In the genomic region with DNA sequence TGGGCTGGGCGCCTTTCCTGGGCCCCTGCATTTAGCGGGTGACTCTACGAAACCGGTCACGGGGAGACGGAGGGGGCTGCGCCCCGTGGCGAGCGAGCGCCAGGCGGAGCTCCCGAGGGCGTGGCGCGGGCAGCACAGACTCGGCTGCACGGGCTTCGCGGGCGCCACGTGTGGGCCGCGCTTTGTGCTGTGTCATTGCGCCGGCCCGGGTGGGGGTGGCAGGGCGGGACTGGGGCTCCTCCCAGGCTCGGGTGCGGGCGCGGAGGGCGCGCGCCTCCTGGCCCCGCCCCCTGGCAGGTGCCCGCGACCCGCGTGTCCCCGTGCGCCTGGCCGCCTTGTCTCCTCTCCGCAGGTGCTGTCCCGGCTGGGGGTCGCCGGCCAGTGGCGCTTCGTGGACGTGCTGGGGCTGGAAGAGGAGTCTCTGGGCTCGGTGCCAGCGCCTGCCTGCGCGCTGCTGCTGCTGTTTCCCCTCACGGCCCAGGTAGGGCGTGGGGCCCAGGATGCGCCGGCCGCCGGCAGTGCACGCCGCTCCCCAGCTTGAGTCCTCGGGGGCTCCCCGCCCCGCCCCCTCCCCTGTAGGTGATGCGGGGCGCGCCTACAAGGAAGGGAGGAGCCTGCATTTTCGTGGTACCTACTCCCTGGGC, we compare ENCODE assay signal across 8 cellular contexts. TPM values are rescaled to one million over a fixed set of nuclear protein-coding genes. Genes with fewer than 3 reads are reported as not detected.
DNase-seq lines count a peak whose midpoint lies in the region; ATAC-seq and TF ChIP-seq lines count a peak whose summit lies in the region.

No MANE protein-coding gene starts in this region.

- H3K4me1 ChIP-seq in transverse colon = peaks cover 6 to 16% (median 15%) of the 10 kb centered on the region in 4 donors

- H3K4me3 ChIP-seq in fibroblast of mammary gland (ENCODE audit: control insufficient read depth, low read depth, low read length) = peak overlapping the region; percentile 62
- H3K4me3 ChIP-seq in transverse colon = peak overlapping the region; percentile 2 to 52 (median 34)

- peaks cover 7% of the 10 kb centered on the region for H3K36me3 Mint-ChIP-seq in natural killer cell treated with Interleukin-12 subunit alpha and Interleukin-12 subunit beta and Interleukin-15 and Interleukin-18, amount 100 ng/mL, for 72 hours

- intact Hi-C loops in transverse colon (cut with DNase I; ENCODE audit: low total_unique reads) = no loop called here

- peaks cover 82% of the 10 kb centered on the region for H3K27me3 ChIP-seq in transverse colon

- no peak overlapping the region for H3K27ac ChIP-seq in transverse colon

- peaks cover 29 to 41% of the 10 kb centered on the region in 2 donors for H3K27me3 Mint-ChIP-seq in natural killer cell treated with Interleukin-12 subunit alpha and Interleukin-12 subunit beta and Interleukin-15 and Interleukin-18, amount 100 ng/mL, for 72 hours

- ATAC-seq in GM21576 (IDR thresholded peaks at IDR 0.05; ENCODE audit: unreplicated experiment) (peak; percentile 66), HG03571 (IDR thresholded peaks at IDR 0.05; ENCODE audit: unreplicated experiment) (no peak)
- ATAC-seq in natural killer cell treated with Interleukin-12 subunit alpha and Interleukin-12 subunit beta and Interleukin-15 and Interleukin-18, amount 100 ng/mL, for 72 hours = peak; percentile 67 to 68

- H3K4me1 Mint-ChIP-seq in natural killer cell treated with Interleukin-12 subunit alpha and Interleukin-12 subunit beta and Interleukin-15 and Interleukin-18, amount 100 ng/mL, for 72 hours (ENCODE audit: low read depth in 2 of 2) = peaks cover 0 to 5% of the 10 kb centered on the region in 2 donors

- 1% methylated on average over 40 of the region's 69 CpGs; no CpG with 5 or more reads in 1 of the 2 donors for WGBS in transverse colon (ENCODE audit: low coverage in 1 of 2), 2 donors

- no peak for TF ChIP-seq EP300 in transverse colon (IDR thresholded peaks at IDR 0.05; ENCODE audit: low read depth)

- TF ChIP-seq CTCF in fibroblast of mammary gland (conservative IDR thresholded peaks at IDR 0.05; ENCODE audit: control insufficient read depth, insufficient read depth, low read depth, low read length) = no peak
- TF ChIP-seq CTCF in transverse colon (IDR thresholded peaks at IDR 0.05) = no peak

- DNase-seq in EH (ENCODE audit: low read depth) (peak; percentile 77), NCI-H1105 (lab: John Stamatoyannopoulos, UW) (peak; percentile 88), fibroblast of mammary gland (ENCODE audit: low read depth) (peak; percentile 36), transverse colon (peak; percentile 64)
- peak; percentile 65 for DNase-seq in activated CD8-positive, alpha-beta memory T cell treated with anti-CD3 and anti-CD28 coated beads, Interleukin-2, amount 50 U/mL, for 48 hours
- no peak for DNase-seq in natural killer cell treated with Interleukin-12 subunit alpha and Interleukin-12 subunit beta and Interleukin-15 and Interleukin-18, amount 100 ng/mL, for 72 hours (ENCODE audit: low spot score)

- in situ Hi-C loops in transverse colon (cut with MboI; ENCODE audit: low pct_ligation_motif_present in 1 of 4, low pct_unique_long_range_greater_than_20kb in 1 of 4, low sequenced_read_pairs in 3 of 4) = no loop called here

- peak overlapping the region; percentile 45 for H3K4me3 Mint-ChIP-seq in natural killer cell treated with Interleukin-12 subunit alpha and Interleukin-12 subunit beta and Interleukin-15 and Interleukin-18, amount 100 ng/mL, for 72 hours

- TF ChIP-seq POLR2A in transverse colon (IDR thresholded peaks at IDR 0.05) = no peak

- no peak overlapping the region for H3K27ac Mint-ChIP-seq in natural killer cell treated with Interleukin-12 subunit alpha and Interleukin-12 subunit beta and Interleukin-15 and Interleukin-18, amount 100 ng/mL, for 72 hours

- H3K9me3 ChIP-seq in transverse colon = no peaks in the 10 kb centered on the region

- no peaks in the 10 kb centered on the region for H3K9me3 Mint-ChIP-seq in natural killer cell treated with Interleukin-12 subunit alpha and Interleukin-12 subunit beta and Interleukin-15 and Interleukin-18, amount 100 ng/mL, for 72 hours

- H3K36me3 ChIP-seq in transverse colon = no peaks in the 10 kb centered on the region

RNA-seq across cellular contexts. Expression of a gene that starts 0.7 kb away (rescaled TPM):
- 1 to 10 TPM; 1.9 to 2.7 TPM for total RNA-seq in natural killer cell treated with Interleukin-12 subunit alpha and Interleukin-12 subunit beta and Interleukin-15 and Interleukin-18, amount 100 ng/mL, for 72 hours
- total RNA-seq in transverse colon = 100 to 1,000 TPM in 1 of 4 donors, 10 to 100 TPM in 3; 14.6 to 202 (median 35.6) TPM

RNA-seq across cellular contexts. Expression of a gene that starts 43.0 kb away (rescaled TPM):
- 10 to 100 TPM; 18.7 to 31.9 TPM for total RNA-seq in natural killer cell treated with Interleukin-12 subunit alpha and Interleukin-12 subunit beta and Interleukin-15 and Interleukin-18, amount 100 ng/mL, for 72 hours
- 100 to 1,000 TPM in 2 of 4 donors, 10 to 100 TPM in 2; 37.1 to 138 (median 90.1) TPM for total RNA-seq in transverse colon

Comparison
In these comparisons a context has a peak if more than half of its experiments do, and no peak if none do; other contexts are left out.
1. RNA of a gene that starts 0.7 kb away (total RNA-seq): 14.6 to 202 TPM in transverse colon; 1.9 to 2.7 TPM in natural killer cell treated with Interleukin-12 subunit alpha and Interleukin-12 subunit beta and Interleukin-15 and Interleukin-18, amount 100 ng/mL, for 72 hours; every median in the first group is over 4 times any median in the second.